ENCODE assay signal across 8 cellular contexts in the genomic region with DNA sequence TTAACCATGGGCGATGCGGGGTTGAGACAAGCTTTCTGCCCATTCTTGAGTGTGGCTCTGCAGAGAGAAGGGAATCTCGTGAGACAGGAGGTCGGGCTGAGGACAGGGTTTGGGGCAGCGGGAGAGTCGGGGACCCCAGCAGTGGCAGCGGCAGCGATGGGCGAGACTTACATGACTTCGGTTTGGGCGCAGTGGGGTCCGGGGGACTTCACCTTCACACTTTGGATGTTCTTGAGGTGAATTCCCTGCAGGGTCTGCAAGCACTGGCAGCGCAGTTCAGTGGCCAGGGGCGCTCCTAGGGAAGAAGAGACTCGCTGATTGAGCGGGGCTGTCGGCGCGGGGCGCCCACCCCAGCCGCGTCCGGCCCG. TPM values are rescaled to one million over a fixed set of nuclear protein-coding genes. Genes with fewer than 3 reads are reported as not detected.
DNase-seq lines count a peak whose midpoint lies in the region; ATAC-seq and TF ChIP-seq lines count a peak whose summit lies in the region.

No MANE protein-coding gene starts in this region.

- peaks cover 10% of the 10 kb centered on the region for H3K4me1 ChIP-seq in foreskin keratinocyte
- peaks cover 2 to 7% of the 10 kb centered on the region in 2 experiments for H3K4me1 ChIP-seq in trophoblast cell (ENCODE audit: control insufficient read depth in 1 of 2, insufficient read depth in 2 of 2, low read length in 2 of 2)

- peak overlapping the region; percentile 46 for H3K4me3 ChIP-seq in trophoblast cell (ENCODE audit: low read depth, low read length)

- H3K18ac ChIP-seq in trophoblast cell (ENCODE audit: low read length), result no peak overlapping the region

- no peak overlapping the region for H3K4ac ChIP-seq in trophoblast cell (ENCODE audit: low read depth, low read length)

- no peak overlapping the region for H4K91ac ChIP-seq in trophoblast cell (ENCODE audit: low read depth, low read length)

- DNase-seq in GM03348 (ENCODE audit: low spot score), result peak; percentile 6
- DNase-seq in foreskin keratinocyte, result no peak
- no peak for DNase-seq in trophoblast cell
- DNase-seq in hippocampal formation (lab: John Stamatoyannopoulos, UW), result no peak
- DNase-seq in stimulated activated CD4-positive, alpha-beta T cell treated with anti-CD3 and anti-CD28 coated beads, Interleukin-1b, Interleukin-23, amount 100 ng/mL, for 48 hours, result no peak

- peak overlapping the region; percentile 6 for H3K14ac ChIP-seq in trophoblast cell (ENCODE audit: low read length)

- TF ChIP-seq CTCF in foreskin keratinocyte (conservative IDR thresholded peaks at IDR 0.05), result no peak

- H3K9ac ChIP-seq in trophoblast cell (ENCODE audit: low read length), result peak overlapping the region; percentile 24

- H3K23ac ChIP-seq in trophoblast cell (ENCODE audit: low read length), result no peak overlapping the region

- H3K4me2 ChIP-seq in trophoblast cell (ENCODE audit: low read length), result peak overlapping the region; percentile 93

- H2BK12ac ChIP-seq in trophoblast cell (ENCODE audit: low read length), result no peak overlapping the region

- peaks cover 5% of the 10 kb centered on the region for H3K79me1 ChIP-seq in trophoblast cell (ENCODE audit: low read length)

- peak overlapping the region; percentile 25 for H2BK120ac ChIP-seq in trophoblast cell (ENCODE audit: insufficient read depth, low read length, poor library complexity)

- H3K36me3 ChIP-seq in trophoblast cell (ENCODE audit: control insufficient read depth in 1 of 2, insufficient read depth in 2 of 2, low read length in 2 of 2), result no peaks in the 10 kb centered on the region

- H2AFZ ChIP-seq in trophoblast cell (ENCODE audit: insufficient read depth, low read length, poor library complexity), result no peak overlapping the region

- no peak overlapping the region for H2BK5ac ChIP-seq in trophoblast cell (ENCODE audit: low read depth, low read length, poor library complexity)

- H3K27ac ChIP-seq in foreskin keratinocyte, result peak overlapping the region; percentile 96
- no peak overlapping the region for H3K27ac ChIP-seq in trophoblast cell (ENCODE audit: low read depth, low read length)

- no peak overlapping the region for H2AK5ac ChIP-seq in trophoblast cell (ENCODE audit: low read length)

- peaks cover 2% of the 10 kb centered on the region for H3K79me2 ChIP-seq in trophoblast cell (ENCODE audit: control insufficient read depth, insufficient read depth, low read length, poor library complexity)

- peak overlapping the region; percentile 22 for H4K8ac ChIP-seq in trophoblast cell (ENCODE audit: low read depth, low read length)

- ATAC-seq in SK-N-SH treated with all-trans-retinoic acid at 6 μM for 48 hours (peak; percentile 4; the same call in 2 of the 3 replicates), foreskin keratinocyte (no peak), HG03095 (IDR thresholded peaks at IDR 0.05; ENCODE audit: unreplicated experiment) (no peak), GM19463 (IDR thresholded peaks at IDR 0.05; ENCODE audit: unreplicated experiment) (no peak)

- WGBS in trophoblast cell (ENCODE audit: extremely low coverage, insufficient coverage, insufficient read length), result no CpG with 5 or more reads among the region's 24 CpGs

- H3K9me3 ChIP-seq in trophoblast cell (ENCODE audit: insufficient read depth, low read depth, low read length), result no peaks in the 10 kb centered on the region

- H3K27me3 ChIP-seq in foreskin keratinocyte (no peaks in the 10 kb centered on the region), trophoblast cell (ENCODE audit: insufficient read depth, low read length) (no peaks in the 10 kb centered on the region)

- H4K12ac ChIP-seq in trophoblast cell (ENCODE audit: low read depth, low read length), result no peak overlapping the region

TF ChIP-seq in SK-N-SH treated with all-trans-retinoic acid at 6 μM for 48 hours, 23 proteins besides CTCF, POLR2A, EP300 and RAD21 (continues in another document):
- TF ChIP-seq ARNTL (CRISPR knock-in tag; IDR thresholded peaks at IDR 0.05; ENCODE audit: borderline replicate concordance, low read depth) (no peak), TSHZ2 (CRISPR knock-in tag; IDR thresholded peaks at IDR 0.05) (no peak), TOX (CRISPR knock-in tag; IDR thresholded peaks at IDR 0.05; ENCODE audit: borderline replicate concordance) (no peak), PPARA (CRISPR knock-in tag; IDR thresholded peaks at IDR 0.05; ENCODE audit: borderline replicate concordance) (no peak), TCF4 (CRISPR knock-in tag; IDR thresholded peaks at IDR 0.05; ENCODE audit: borderline replicate concordance) (no peak), CSDC2 (CRISPR knock-in tag; IDR thresholded peaks at IDR 0.05) (no peak), ZNF8 (CRISPR knock-in tag; IDR thresholded peaks at IDR 0.05) (no peak), ZFP30 (CRISPR knock-in tag; IDR thresholded peaks at IDR 0.05) (no peak), BACH2 (CRISPR knock-in tag; IDR thresholded peaks at IDR 0.05; ENCODE audit: borderline replicate concordance) (no peak), ESRRG (CRISPR knock-in tag; IDR thresholded peaks at IDR 0.05) (no peak), ZNF565 (CRISPR knock-in tag; conservative IDR thresholded peaks at IDR 0.05; ENCODE audit: low read depth) (no peak), GLIS3 (CRISPR knock-in tag; IDR thresholded peaks at IDR 0.05) (no peak), SNAI2 (CRISPR knock-in tag; IDR thresholded peaks at IDR 0.05) (no peak), ZNF70 (CRISPR knock-in tag; IDR thresholded peaks at IDR 0.05) (no peak), ZC3H10 (CRISPR knock-in tag; IDR thresholded peaks at IDR 0.05) (no peak)
- TF ChIP-seq, protein P1, sequence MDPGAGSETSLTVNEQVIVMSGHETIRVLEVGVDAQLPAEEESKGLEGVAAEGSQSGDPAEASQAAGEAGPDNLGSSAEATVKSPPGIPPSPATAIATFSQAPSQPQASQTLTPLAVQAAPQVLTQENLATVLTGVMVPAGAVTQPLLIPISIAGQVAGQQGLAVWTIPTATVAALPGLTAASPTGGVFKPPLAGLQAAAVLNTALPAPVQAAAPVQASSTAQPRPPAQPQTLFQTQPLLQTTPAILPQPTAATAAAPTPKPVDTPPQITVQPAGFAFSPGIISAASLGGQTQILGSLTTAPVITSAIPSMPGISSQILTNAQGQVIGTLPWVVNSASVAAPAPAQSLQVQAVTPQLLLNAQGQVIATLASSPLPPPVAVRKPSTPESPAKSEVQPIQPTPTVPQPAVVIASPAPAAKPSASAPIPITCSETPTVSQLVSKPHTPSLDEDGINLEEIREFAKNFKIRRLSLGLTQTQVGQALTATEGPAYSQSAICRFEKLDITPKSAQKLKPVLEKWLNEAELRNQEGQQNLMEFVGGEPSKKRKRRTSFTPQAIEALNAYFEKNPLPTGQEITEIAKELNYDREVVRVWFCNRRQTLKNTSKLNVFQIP (CRISPR knock-in tag; IDR thresholded peaks at IDR 0.05; ENCODE audit: borderline replicate concordance, low read depth), result no peak
- TF ChIP-seq, protein P2, sequence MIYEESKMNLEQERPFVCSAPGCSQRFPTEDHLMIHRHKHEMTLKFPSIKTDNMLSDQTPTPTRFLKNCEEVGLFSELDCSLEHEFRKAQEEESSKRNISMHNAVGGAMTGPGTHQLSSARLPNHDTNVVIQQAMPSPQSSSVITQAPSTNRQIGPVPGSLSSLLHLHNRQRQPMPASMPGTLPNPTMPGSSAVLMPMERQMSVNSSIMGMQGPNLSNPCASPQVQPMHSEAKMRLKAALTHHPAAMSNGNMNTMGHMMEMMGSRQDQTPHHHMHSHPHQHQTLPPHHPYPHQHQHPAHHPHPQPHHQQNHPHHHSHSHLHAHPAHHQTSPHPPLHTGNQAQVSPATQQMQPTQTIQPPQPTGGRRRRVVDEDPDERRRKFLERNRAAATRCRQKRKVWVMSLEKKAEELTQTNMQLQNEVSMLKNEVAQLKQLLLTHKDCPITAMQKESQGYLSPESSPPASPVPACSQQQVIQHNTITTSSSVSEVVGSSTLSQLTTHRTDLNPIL (CRISPR knock-in tag; IDR thresholded peaks at IDR 0.05; ENCODE audit: low read depth), result no peak

RNA-seq across cellular contexts. Expression of gene CXCL2, which starts 0.4 kb away (rescaled TPM):
- 1.5 and 4.0 TPM in 2 replicates for total RNA-seq in foreskin keratinocyte
- polyA plus RNA-seq in foreskin keratinocyte, result 1.5 and 4.0 TPM in 2 replicates
- 0.42 and 0.69 TPM in 2 replicates for polyA plus RNA-seq in trophoblast cell (2013)

RNA-seq across cellular contexts. Expression of gene MTHFD2L, which starts 59.3 kb away (rescaled TPM):
- total RNA-seq in foreskin keratinocyte, result 6.1 and 15.4 TPM in 2 replicates
- polyA plus RNA-seq in foreskin keratinocyte, result 3.5 and 10.8 TPM in 2 replicates
- polyA plus RNA-seq in trophoblast cell (2013), result 6.5 and 6.8 TPM in 2 replicates
